9 cellular contexts compared by ENCODE assay signal in genomic region chr1:193462629-193463320, GRCh38.
DNase-seq lines count a peak whose midpoint lies in the region; ATAC-seq and TF ChIP-seq lines count a peak whose summit lies in the region.
"Had no signal": no experiment of that assay in that cellular context is flagged by ENCODE, and none has a peak within 500 bp of the region (broad histone marks: within the 10 kb centered on the region; RNA-seq: fewer than 3 reads in every experiment).

No MANE protein-coding gene starts in this region.

- peak overlapping the region; percentile 67 for H3K27ac Mint-ChIP-seq in activated CD4-positive, alpha-beta T cell treated with anti-CD3 and anti-CD28 coated beads, Interleukin-2, amount 10 ng/mL, durations not matched to agents 7 days and 5 days
- peak overlapping the region; percentile 81 to 82 for H3K27ac Mint-ChIP-seq in effector memory CD8-positive, alpha-beta T cell

- H3K4me1 Mint-ChIP-seq in activated CD4-positive, alpha-beta T cell treated with anti-CD3 and anti-CD28 coated beads, Interleukin-2, amount 10 ng/mL, durations not matched to agents 7 days and 5 days = peaks cover 35% of the 10 kb centered on the region
- H3K4me1 Mint-ChIP-seq in effector memory CD8-positive, alpha-beta T cell (ENCODE audit: low read depth in 2 of 2) = peaks cover 26 to 29% of the 10 kb centered on the region in 2 donors

- H3K4me3 ChIP-seq in OCI-LY1 (ENCODE audit: low read depth, low read length, poor library complexity, severe bottlenecking) (peak overlapping the region; percentile 3), spleen (peak overlapping the region in 1 of 8 donors; percentile 18), uterus (no peak overlapping the region)

- H3K79me2 ChIP-seq in OCI-LY1 (ENCODE audit: insufficient read depth, low read length) = no peaks in the 10 kb centered on the region

- H3K36me3 Mint-ChIP-seq in activated CD4-positive, alpha-beta T cell treated with anti-CD3 and anti-CD28 coated beads, Interleukin-2, amount 10 ng/mL, durations not matched to agents 7 days and 5 days (ENCODE audit: low read depth) = peaks cover 9% of the 10 kb centered on the region
- no peaks in the 10 kb centered on the region for H3K36me3 Mint-ChIP-seq in effector memory CD8-positive, alpha-beta T cell (ENCODE audit: insufficient read depth)

- POLR2A ChIA-PET in activated CD4-positive, alpha-beta T cell treated with anti-CD3 and anti-CD28 coated beads, Interleukin-2, amount 10 ng/mL, durations not matched to agents 7 days and 5 days (lab: Charles Lee) = interaction anchor here (0.7 kb wide), 1 partner anchor 26 kb away, joined by 3 read pairs; no protein-coding TSS in a partner anchor

- no peak overlapping the region for H3K27ac ChIP-seq in OCI-LY1 (ENCODE audit: low read depth, low read length, poor library complexity, severe bottlenecking)
- H3K27ac ChIP-seq in spleen = peak overlapping the region in 5 of 8 donors; percentile 3 to 63 (median 36)
- H3K27ac ChIP-seq in uterus = no peak overlapping the region

- no peaks in the 10 kb centered on the region for H3F3A ChIP-seq in OCI-LY1 (ENCODE audit: insufficient read depth, low read length)

- intact Hi-C loops in spleen (cut with DNase I; ENCODE audit: low total_unique reads) = no loop called here
- intact Hi-C loops in head of caudate nucleus (cut with DNase I) = no loop called here
- intact Hi-C loops in uterus (cut with DNase I; ENCODE audit: low total_unique reads) = no loop called here

- ATAC-seq in effector memory CD8-positive, alpha-beta T cell (replicated peaks) = peak; percentile 45

- H3K4me3 Mint-ChIP-seq in activated CD4-positive, alpha-beta T cell treated with anti-CD3 and anti-CD28 coated beads, Interleukin-2, amount 10 ng/mL, durations not matched to agents 7 days and 5 days = peak overlapping the region; percentile 41
- H3K4me3 Mint-ChIP-seq in effector memory CD8-positive, alpha-beta T cell = peak overlapping the region; percentile 59 to 70

- no peak overlapping the region for H3K9ac ChIP-seq in OCI-LY1 (ENCODE audit: low read length)

- H3K9me3 Mint-ChIP-seq in activated CD4-positive, alpha-beta T cell treated with anti-CD3 and anti-CD28 coated beads, Interleukin-2, amount 10 ng/mL, durations not matched to agents 7 days and 5 days = peaks cover 7% of the 10 kb centered on the region
- H3K9me3 Mint-ChIP-seq in effector memory CD8-positive, alpha-beta T cell = no peaks in the 10 kb centered on the region

- H3K4me1 ChIP-seq in OCI-LY1 (ENCODE audit: insufficient read depth, low read length, severe bottlenecking) (peaks cover 30% of the 10 kb centered on the region), spleen (peaks cover 5 to 23% (median 12%) of the 10 kb centered on the region in 6 donors), uterus (no peaks in the 10 kb centered on the region)

- H3K36me3 ChIP-seq in OCI-LY1 (ENCODE audit: insufficient read depth, low read length) (no peaks in the 10 kb centered on the region), spleen (no peaks in the 10 kb centered on the region), uterus (no peaks in the 10 kb centered on the region)

- peak; percentile 17 for DNase-seq in activated CD4-positive, alpha-beta T cell treated with anti-CD3 and anti-CD28 coated beads, Interleukin-2, amount 10 ng/mL, durations not matched to agents 7 days and 5 days
- DNase-seq in activated CD4-positive, alpha-beta T cell treated with anti-CD3 and anti-CD28 coated beads for 4 hours = no peak
- no peak for DNase-seq in effector memory CD8-positive, alpha-beta T cell
- no peak for DNase-seq in spleen
- no peak for DNase-seq in head of caudate nucleus
- DNase-seq in NCI-H146 (lab: John Stamatoyannopoulos, UW) = no peak
- no peak for DNase-seq in uterus
- DNase-seq: stimulated activated CD4-positive, alpha-beta T cell treated with anti-CD3 and anti-CD28 coated beads, Interleukin-15, amount 100 ng/mL, for 24 hours had no signal

- 31 to 47% (median 35%) methylated on average over 5 of the region's 5 CpGs for WGBS in spleen, 5 donors

- no peaks in the 10 kb centered on the region for H3K9me3 ChIP-seq in OCI-LY1 (ENCODE audit: low read length)
- H3K9me3 ChIP-seq in spleen = no peaks in the 10 kb centered on the region
- no peaks in the 10 kb centered on the region for H3K9me3 ChIP-seq in uterus

- CTCF ChIA-PET in activated CD4-positive, alpha-beta T cell treated with anti-CD3 and anti-CD28 coated beads, Interleukin-2, amount 10 ng/mL, durations not matched to agents 7 days and 5 days (lab: Charles Lee) = interaction anchor here (0.6 to 2.1 kb wide), 5 partner anchors 9 to 262 kb away, joined by 3 to 11 read pairs (median 3); no protein-coding TSS in a partner anchor

- peak overlapping the region; percentile 59 for H2AFZ ChIP-seq in OCI-LY1 (ENCODE audit: low read length)

- TF ChIP-seq POLR2A in spleen (IDR thresholded peaks at IDR 0.05) = no peak
- TF ChIP-seq POLR2A in uterus (IDR thresholded peaks at IDR 0.05) = no peak

- no peak for TF ChIP-seq CTCF in OCI-LY1 (IDR thresholded peaks at IDR 0.05; ENCODE audit: low read length)
- no peak for TF ChIP-seq CTCF in spleen (IDR thresholded peaks at IDR 0.05 in 8 of 11, conservative IDR thresholded peaks at IDR 0.05 in 3 of 11)
- no peak for TF ChIP-seq CTCF in uterus (IDR thresholded peaks at IDR 0.05)

- H4K20me1 ChIP-seq in OCI-LY1 (ENCODE audit: insufficient read depth, low read length) = no peaks in the 10 kb centered on the region

- H3K27me3 ChIP-seq in OCI-LY1 (ENCODE audit: insufficient read depth, low read length) (no peaks in the 10 kb centered on the region), spleen (replicated peaks in 1 of 7) (no peaks in the 10 kb centered on the region), uterus (no peaks in the 10 kb centered on the region)

- no peaks in the 10 kb centered on the region for H3K27me3 Mint-ChIP-seq in activated CD4-positive, alpha-beta T cell treated with anti-CD3 and anti-CD28 coated beads, Interleukin-2, amount 10 ng/mL, durations not matched to agents 7 days and 5 days
- H3K27me3 Mint-ChIP-seq in effector memory CD8-positive, alpha-beta T cell = no peaks in the 10 kb centered on the region

- peak overlapping the region; percentile 41 for H3K4me2 ChIP-seq in OCI-LY1 (ENCODE audit: low read length)

- H3K9me2 ChIP-seq in OCI-LY1 (ENCODE audit: low read depth, low read length) = no peaks in the 10 kb centered on the region

Comparison
In these comparisons a context has a peak if more than half of its experiments do, and no peak if none do; other contexts are left out.
1. H3K27ac ChIP-seq: peak in spleen (5 of 8); none in OCI-LY1 (single experiment) and uterus (0 of 2).